ENCODE assay signal across 21 cellular contexts in the genomic region with DNA sequence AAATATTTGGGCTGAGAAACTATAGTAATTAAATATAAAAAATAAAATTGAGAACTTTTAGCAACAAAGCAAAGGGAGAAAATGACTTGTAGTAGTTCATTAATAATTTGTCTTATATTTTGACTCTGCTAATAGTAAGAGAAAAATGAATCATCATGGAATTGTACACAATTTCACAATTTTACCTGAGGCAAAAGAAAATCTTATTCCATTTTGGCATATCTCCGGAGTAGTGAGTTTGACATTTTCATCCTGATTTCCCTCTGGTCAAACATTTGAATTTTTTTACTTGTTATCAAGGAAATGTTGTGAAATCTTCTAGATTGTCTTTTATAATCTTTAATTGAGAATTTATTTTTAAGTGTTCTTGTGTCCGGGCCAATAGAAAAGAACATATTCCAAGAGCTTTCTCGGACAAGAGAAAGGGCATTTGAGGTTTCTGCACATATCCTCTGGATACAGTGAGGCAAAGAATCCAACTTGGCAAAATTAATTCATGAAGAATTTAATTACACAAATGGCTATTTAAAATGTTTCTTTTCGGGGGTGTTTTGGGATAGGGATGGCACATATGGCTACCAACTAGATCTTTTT.
"Had no signal": no experiment of that assay in that cellular context is flagged by ENCODE, and none has a peak within 500 bp of the region (broad histone marks: within the 10 kb centered on the region; RNA-seq: fewer than 3 reads in every experiment).

No MANE protein-coding gene starts in this region.

- H3K27me3 ChIP-seq: ascending aorta, left lung, pancreas, sigmoid colon, upper lobe of left lung had no signal

- H3K9me3 ChIP-seq: ascending aorta, left lung, pancreas, sigmoid colon, thoracic aorta, upper lobe of left lung had no signal

- DNase-seq: activated CD4-positive, alpha-beta T cell treated with anti-CD3 and anti-CD28 coated beads, Interleukin-2, amount 10 ng/mL, durations not matched to agents 24 days and 14 days; activated CD8-positive, alpha-beta T cell treated with anti-CD3 and anti-CD28 coated beads for 36 hours; activated naive CD4-positive, alpha-beta T cell treated with anti-CD3 and anti-CD28 coated beads for 36 hours; activated naive CD8-positive, alpha-beta T cell treated with anti-CD3 and anti-CD28 coated beads, Interleukin-2, amount 50 U/mL, for 24 hours; activated T-cell treated with anti-CD3 and anti-CD28 coated beads, Interleukin-2, amount 50 U/mL, for 1 hour; effector CD8-positive, alpha-beta T cell; hypothalamus; islet precursor cell; left lung; mesendoderm; naive thymus-derived CD4-positive, alpha-beta T cell; pancreas; sigmoid colon; stimulated activated CD4-positive, alpha-beta T cell treated with anti-CD3 and anti-CD28 coated beads, Interleukin-4, amount 100 ng/mL, for 4 hours; T1000; upper lobe of left lung had no signal

- FAIRE-seq: frontal cortex, pancreas had no signal

- H3K4me1 ChIP-seq: ascending aorta, left lung, pancreas, sigmoid colon, upper lobe of left lung had no signal

- ATAC-seq: activated CD8-positive, alpha-beta T cell treated with anti-CD3 and anti-CD28 coated beads for 36 hours; activated naive CD8-positive, alpha-beta T cell treated with anti-CD3 and anti-CD28 coated beads, Interleukin-2, amount 50 U/mL, for 24 hours; left lung; naive thymus-derived CD4-positive, alpha-beta T cell; pancreas; stimulated activated memory B cell treated with anti-CD40 and anti-IgM and Interleukin-4, amounts not matched to agents 10 μg/mL and 1 μg/mL and 100 μg/mL, for 72 hours had no signal

- H3K36me3 ChIP-seq: ascending aorta, left lung, pancreas, sigmoid colon, thoracic aorta, upper lobe of left lung had no signal

- H3K27ac ChIP-seq: ascending aorta, epithelial cell of prostate, left lung, pancreas, sigmoid colon, thoracic aorta had no signal

- H3K4me3 ChIP-seq: ascending aorta, left lung, pancreas, sigmoid colon, thoracic aorta, upper lobe of left lung had no signal
